Comparison of ENCODE assay signal across 11 cellular contexts in the genomic region with DNA sequence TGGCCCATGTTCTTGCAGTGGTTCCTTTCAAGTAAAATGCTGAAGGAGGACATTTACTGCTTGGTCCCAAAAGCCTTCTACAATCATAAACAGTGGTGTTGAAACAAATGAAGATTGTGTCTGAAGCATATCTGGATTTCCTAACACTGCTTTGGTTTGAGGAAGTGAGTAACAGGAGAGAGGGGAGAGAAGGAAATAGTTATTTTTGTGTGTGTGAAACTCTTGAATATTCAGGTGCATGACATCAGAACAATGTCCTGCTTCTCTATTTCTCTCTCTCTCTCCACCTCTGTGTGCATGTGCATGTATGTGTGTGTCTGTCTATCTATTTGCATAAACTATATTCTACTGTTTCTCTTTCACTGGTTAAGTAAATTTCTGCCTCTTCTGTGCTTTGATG.
DNase-seq lines count a peak whose midpoint lies in the region; ATAC-seq, FAIRE-seq and TF ChIP-seq lines count a peak whose summit lies in the region.
"Had no signal": no experiment of that assay in that cellular context is flagged by ENCODE, and none has a peak within 500 bp of the region (broad histone marks: within the 10 kb centered on the region; RNA-seq: fewer than 3 reads in every experiment).

No MANE protein-coding gene starts in this region.

- H3K9me1 ChIP-seq in endothelial cell of umbilical vein (replicated peaks; ENCODE audit: control insufficient read depth, extremely low read depth, insufficient read depth, low read length), result no peaks in the 10 kb centered on the region

- peak; percentile 76 for DNase-seq in GM12864 (ENCODE audit: low read depth)
- peak; percentile 76 for DNase-seq in endothelial cell of umbilical vein (ENCODE audit: low read depth, low spot score)
- no peak for DNase-seq in inferior parietal cortex (ENCODE audit: extremely low spot score)
- no peak for DNase-seq in DMS 273 (lab: John Stamatoyannopoulos, UW; ENCODE audit: unreplicated experiment)
- no peak for DNase-seq in stimulated activated naive CD4-positive, alpha-beta T cell treated with Interleukin-2 at 50 U/mL for 16 hours (lab: John Stamatoyannopoulos, UW)
- DNase-seq in NCI-H82 treated with DMSO at 0.1 percent for 48 hours (lab: John Stamatoyannopoulos, UW; ENCODE audit: unreplicated experiment), result no peak
- DNase-seq: DND-41, hippocampal formation, NCI-H1417 had no signal

- TF ChIP-seq POLR2A in endothelial cell of umbilical vein (IDR thresholded peaks at IDR 0.05; ENCODE audit: low read depth, low read length), result no peak

- POLR2A ChIA-PET in endothelial cell of umbilical vein (lab: Charles Lee), result no interaction called here

- peak overlapping the region; percentile 30 for H2AFZ ChIP-seq in endothelial cell of umbilical vein (ENCODE audit: low read depth, low read length)

- intact Hi-C loops in endothelial cell of umbilical vein (cut with micrococcal nuclease), result loop anchor here (2.0 to 5.0 kb wide), 2 partner anchors 80 to 285 kb away; no protein-coding TSS in a partner anchor

- dilution Hi-C loops in endothelial cell of umbilical vein (cut with MboI; ENCODE audit: extremely low pct_ligation_motif_present, low sequenced_read_pairs), result no loop called here

- H3K4me1 ChIP-seq in endothelial cell of umbilical vein (ENCODE audit: control insufficient read depth, extremely low read depth, insufficient read depth, low read length), result peaks cover 29% of the 10 kb centered on the region

- no peaks in the 10 kb centered on the region for H3K36me3 ChIP-seq in endothelial cell of umbilical vein (ENCODE audit: control insufficient read depth in 2 of 2, extremely low read depth in 1 of 2, insufficient read depth in 2 of 2, low read length in 2 of 2)

- H3K27me3 ChIP-seq in endothelial cell of umbilical vein (ENCODE audit: control insufficient read depth in 2 of 2, insufficient read depth in 2 of 2, low read length in 2 of 2), result no peaks in the 10 kb centered on the region

- peaks cover 2% of the 10 kb centered on the region for H3K9me3 ChIP-seq in endothelial cell of umbilical vein (replicated peaks; ENCODE audit: control insufficient read depth, insufficient read depth, low read length)

- peak overlapping the region; percentile 58 for H3K27ac ChIP-seq in endothelial cell of umbilical vein (ENCODE audit: insufficient read depth, low read depth, low read length)

- H3K79me2 ChIP-seq in endothelial cell of umbilical vein (ENCODE audit: control insufficient read depth, insufficient read depth, low read length), result no peaks in the 10 kb centered on the region

- H3K4me3 ChIP-seq in GM12864 (ENCODE audit: low read depth, low read length) (no peak overlapping the region), endothelial cell of umbilical vein (replicated peaks in 1 of 3; ENCODE audit: insufficient read depth in 1 of 3, low read depth in 1 of 3, low read length in 3 of 3) (no peak overlapping the region)

- ATAC-seq in GM21529 (IDR thresholded peaks at IDR 0.05; ENCODE audit: unreplicated experiment) (peak; percentile 96), HG03521 (IDR thresholded peaks at IDR 0.05; ENCODE audit: unreplicated experiment) (peak; percentile 96)

- no peak overlapping the region for H3K9ac ChIP-seq in endothelial cell of umbilical vein (replicated peaks; ENCODE audit: extremely low read depth, insufficient read depth, low read length)

- no peaks in the 10 kb centered on the region for H4K20me1 ChIP-seq in endothelial cell of umbilical vein (replicated peaks; ENCODE audit: control insufficient read depth, extremely low read depth, insufficient read depth, low read length)

- FAIRE-seq in endothelial cell of umbilical vein (lab: Jason Lieb, UNC), result peak; percentile 81

- peak overlapping the region; percentile 32 for H3K4me2 ChIP-seq in endothelial cell of umbilical vein (ENCODE audit: insufficient read depth, low read length)

- no TSS peak for BruUV-seq in endothelial cell of umbilical vein (replicated peaks; lab: Mats Ljungman, UMichigan)

- CTCF ChIA-PET in endothelial cell of umbilical vein (lab: Charles Lee), result no interaction called here

- TF ChIP-seq CTCF in GM12864 (IDR thresholded peaks at IDR 0.05; ENCODE audit: low read depth, low read length, missing control alignments) (no peak), endothelial cell of umbilical vein (IDR thresholded peaks at IDR 0.05; ENCODE audit: extremely low read depth in 1 of 2, insufficient read depth in 1 of 2, low read depth in 1 of 2, low read length in 2 of 2) (no peak)

TF ChIP-seq in endothelial cell of umbilical vein, 7 proteins besides CTCF, POLR2A, EP300 and RAD21:
- TF ChIP-seq FOS (IDR thresholded peaks at IDR 0.05; ENCODE audit: borderline replicate concordance, insufficient read depth, low read length) (peak; percentile 53), POLR2AphosphoS5 (IDR thresholded peaks at IDR 0.05; ENCODE audit: insufficient read depth, low read depth, low read length) (peak; percentile 31), JUN (IDR thresholded peaks at IDR 0.05; ENCODE audit: borderline replicate concordance, insufficient read depth, insufficient read length, low read depth) (peak; percentile 24), GATA2 (IDR thresholded peaks at IDR 0.05; ENCODE audit: insufficient read depth, insufficient read length, low read depth, low read length) (no peak)
- TF ChIP-seq, protein P1, sequence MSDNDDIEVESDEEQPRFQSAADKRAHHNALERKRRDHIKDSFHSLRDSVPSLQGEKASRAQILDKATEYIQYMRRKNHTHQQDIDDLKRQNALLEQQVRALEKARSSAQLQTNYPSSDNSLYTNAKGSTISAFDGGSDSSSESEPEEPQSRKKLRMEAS (IDR thresholded peaks at IDR 0.05; ENCODE audit: insufficient read depth, insufficient read length), result no peak

Comparison
In these comparisons a context has a peak if more than half of its experiments do, and no peak if none do; other contexts are left out.
1. DNase-seq: peak in GM12864 (single experiment) and endothelial cell of umbilical vein (single experiment); none in inferior parietal cortex (single experiment), DMS 273 (single experiment), stimulated activated naive CD4-positive, alpha-beta T cell treated with Interleukin-2 at 50 U/mL for 16 hours (single experiment) and NCI-H82 treated with DMSO at 0.1 percent for 48 hours (single experiment).